Comparison of ENCODE assay signal across 1 cellular context in genomic region chr4:92304636-92305035, GRCh38.
A peak's percentile ranks its signal among the peaks of the same experiment; 100 is the strongest.
TF ChIP-seq lines count a peak whose summit lies in the region.

No MANE protein-coding gene starts in this region.

TF ChIP-seq in H1, 55 proteins besides CTCF, POLR2A, EP300 and RAD21 (continued from another document):
- TF ChIP-seq HDAC2 (IDR thresholded peaks at IDR 0.05; ENCODE audit: borderline replicate concordance in 1 of 2, low read depth in 2 of 2, low read length in 2 of 2) (0 out of 4 replicates have a peak, but pooled peaks of 1 of the 2 experiments have one; percentile 9), SP2 (IDR thresholded peaks at IDR 0.05; ENCODE audit: low read length) (no peak), TEAD4 (IDR thresholded peaks at IDR 0.05; ENCODE audit: low read depth, low read length) (peak; percentile 28; the same call in 1 of the 2 replicates), RFX5 (IDR thresholded peaks at IDR 0.05; ENCODE audit: borderline replicate concordance, low read depth, low read length) (no peak), BACH1 (IDR thresholded peaks at IDR 0.05; ENCODE audit: low read length) (no peak)
